Comparison of ENCODE assay signal across 8 cellular contexts in genomic region chr14:64702493-64703392, GRCh38. TPM values are rescaled to one million over a fixed set of nuclear protein-coding genes. Genes with fewer than 3 reads are reported as not detected.
DNase-seq lines count a peak whose midpoint lies in the region; ATAC-seq and TF ChIP-seq lines count a peak whose summit lies in the region.

No MANE protein-coding gene starts in this region.

- H3K4me3 ChIP-seq in neutrophil (ENCODE audit: low read depth in 1 of 2, low read length in 1 of 2) (peak overlapping the region; percentile 79 to 97), osteoblast (ENCODE audit: insufficient read depth, low read length) (no peak overlapping the region)

- H3K79me2 ChIP-seq in osteoblast (ENCODE audit: insufficient read depth, low read length), result no peaks in the 10 kb centered on the region

- H3K27ac ChIP-seq in neutrophil, result peak overlapping the region; percentile 99
- H3K27ac ChIP-seq in osteoblast (ENCODE audit: low read depth, low read length), result no peak overlapping the region

- H3K4me3 Mint-ChIP-seq in effector memory CD8-positive, alpha-beta T cell, result peak overlapping the region; percentile 79 to 85

- H3K4me1 ChIP-seq in neutrophil (ENCODE audit: control insufficient read depth in 1 of 2, insufficient read depth in 1 of 2, low read depth in 1 of 2, low read length in 1 of 2) (peaks cover 81 to 89% of the 10 kb centered on the region in 2 experiments), osteoblast (ENCODE audit: insufficient read depth, low read length) (peaks cover 14% of the 10 kb centered on the region)

- DNase-seq in ELF-1 (ENCODE audit: low read depth, low spot score), result peak; percentile 86
- DNase-seq in NCI-H526 treated with DMSO at 0.1 percent for 48 hours (lab: John Stamatoyannopoulos, UW), result peak; percentile 71
- DNase-seq in effector memory CD8-positive, alpha-beta T cell, result no peak
- no peak for DNase-seq in osteoblast (ENCODE audit: insufficient read length, low spot score, missing footprints)
- DNase-seq in amniotic stem cell (lab: John Stamatoyannopoulos, UW), result no peak
- DNase-seq in GM03348 (ENCODE audit: low spot score), result no peak

- H3K4me2 ChIP-seq in osteoblast (ENCODE audit: insufficient read depth, low read length), result no peak overlapping the region

- peak overlapping the region; percentile 55 to 89 for H3K27ac Mint-ChIP-seq in effector memory CD8-positive, alpha-beta T cell

- no peak overlapping the region for H2AFZ ChIP-seq in osteoblast (ENCODE audit: low read length)

- no peak for ATAC-seq in effector memory CD8-positive, alpha-beta T cell (replicated peaks)
- no peak for ATAC-seq in HG02970 (IDR thresholded peaks at IDR 0.05; ENCODE audit: low FRiP score, unreplicated experiment)

- peaks cover 17 to 25% of the 10 kb centered on the region in 2 donors for H3K27me3 Mint-ChIP-seq in effector memory CD8-positive, alpha-beta T cell

- no peak for TF ChIP-seq CTCF in neutrophil (IDR thresholded peaks at IDR 0.05)
- no peak for TF ChIP-seq CTCF in osteoblast (IDR thresholded peaks at IDR 0.05; ENCODE audit: extremely low read depth, low read depth, low read length)

- H3K27me3 ChIP-seq in neutrophil (peaks cover 8% of the 10 kb centered on the region), osteoblast (ENCODE audit: insufficient read depth, low read length) (peaks cover 39% of the 10 kb centered on the region)

- no peaks in the 10 kb centered on the region for H4K20me1 ChIP-seq in osteoblast (ENCODE audit: insufficient read depth, low read length)

- H3K36me3 ChIP-seq in neutrophil (peaks cover 14% of the 10 kb centered on the region), osteoblast (ENCODE audit: insufficient read depth, low read length) (no peaks in the 10 kb centered on the region)

- no peaks in the 10 kb centered on the region for H3K9me3 Mint-ChIP-seq in effector memory CD8-positive, alpha-beta T cell

- H3K9me3 ChIP-seq in neutrophil (no peaks in the 10 kb centered on the region), osteoblast (ENCODE audit: low read depth, low read length) (no peaks in the 10 kb centered on the region)

- H3K36me3 Mint-ChIP-seq in effector memory CD8-positive, alpha-beta T cell (ENCODE audit: insufficient read depth), result peaks cover 8% of the 10 kb centered on the region

- H3K4me1 Mint-ChIP-seq in effector memory CD8-positive, alpha-beta T cell (ENCODE audit: low read depth in 2 of 2), result peaks cover 36 to 43% of the 10 kb centered on the region in 2 donors

RNA-seq across cellular contexts. Expression of gene PLEKHG3, which starts 1.5 kb away (rescaled TPM):
- 2.9 and 5.4 TPM in 2 replicates for total RNA-seq in osteoblast

Comparison
In these comparisons a context has a peak if more than half of its experiments do, and no peak if none do; other contexts are left out.
1. DNase-seq: peak in ELF-1 (single experiment) and NCI-H526 treated with DMSO at 0.1 percent for 48 hours (single experiment); none in effector memory CD8-positive, alpha-beta T cell (0 of 3), osteoblast (single experiment), amniotic stem cell (single experiment) and GM03348 (single experiment).